In genomic region chr2:215611609-215612386, GRCh38 we compare ENCODE assay signal across 1 cellular context.
TF ChIP-seq lines count a peak whose summit lies in the region.

No MANE protein-coding gene starts in this region.

TF ChIP-seq in endothelial cell of umbilical vein, 7 proteins besides CTCF, POLR2A, EP300 and RAD21 (continued from another document):
- TF ChIP-seq GATA2 (IDR thresholded peaks at IDR 0.05; ENCODE audit: insufficient read depth, insufficient read length, low read depth, low read length) = peak; percentile 86
- no peak for TF ChIP-seq JUN (IDR thresholded peaks at IDR 0.05; ENCODE audit: borderline replicate concordance, insufficient read depth, insufficient read length, low read depth)
- TF ChIP-seq EZH2 (IDR thresholded peaks at IDR 0.05; ENCODE audit: borderline replicate concordance, low read depth, low read length, severe bottlenecking) = no peak
- TF ChIP-seq FOS (IDR thresholded peaks at IDR 0.05; ENCODE audit: borderline replicate concordance, insufficient read depth, low read length) = no peak
